In genomic region chr7:37277513-37277912, GRCh38 we compare ENCODE assay signal across 15 cellular contexts.
DNase-seq lines count a peak whose midpoint lies in the region; ATAC-seq and TF ChIP-seq lines count a peak whose summit lies in the region.
"Had no signal": no experiment of that assay in that cellular context is flagged by ENCODE, and none has a peak within 500 bp of the region (broad histone marks: within the 10 kb centered on the region; RNA-seq: fewer than 3 reads in every experiment).

No MANE protein-coding gene starts in this region.

- intact Hi-C loops in dorsolateral prefrontal cortex (cut with DNase I), result loop anchor here in 1 of 2 donors (5.0 kb wide), 1 partner anchor 45 kb away; no protein-coding TSS in a partner anchor

- no peak for TF ChIP-seq CTCF in dorsolateral prefrontal cortex (IDR thresholded peaks at IDR 0.05 in 54 of 56, conservative IDR thresholded peaks at IDR 0.05 in 2 of 56; ENCODE audit: low read depth in 1 of 56, partially characterized antibody in 56 of 56)

- peaks cover 37% of the 10 kb centered on the region for H3K4me1 Mint-ChIP-seq in stimulated activated effector memory CD8-positive, alpha-beta T cell treated with anti-CD3 and anti-CD28 coated beads, Interleukin-12 subunit alpha, Interleukin-12 subunit beta, amount 100 ng/mL, for 72 hours
- H3K4me1 Mint-ChIP-seq: CD14-positive monocyte had no signal

- H3K36me3 Mint-ChIP-seq in stimulated activated effector memory CD8-positive, alpha-beta T cell treated with anti-CD3 and anti-CD28 coated beads, Interleukin-12 subunit alpha, Interleukin-12 subunit beta, amount 100 ng/mL, for 72 hours, result no peaks in the 10 kb centered on the region

- ATAC-seq in stimulated activated effector memory CD8-positive, alpha-beta T cell treated with anti-CD3 and anti-CD28 coated beads, Interleukin-12 subunit alpha, Interleukin-12 subunit beta, amount 100 ng/mL, for 72 hours, result no peak
- ATAC-seq: GM12878, GM23338 had no signal

- DNase-seq in CD1c-positive myeloid dendritic cell (ENCODE audit: extremely low spot score), result peak; percentile 12
- DNase-seq in M059J (ENCODE audit: low read depth), result peak; percentile 4
- no peak for DNase-seq in dorsolateral prefrontal cortex
- no peak for DNase-seq in stimulated activated effector memory CD8-positive, alpha-beta T cell treated with anti-CD3 and anti-CD28 coated beads, Interleukin-12 subunit alpha, Interleukin-12 subunit beta, amount 100 ng/mL, for 72 hours (ENCODE audit: low spot score in 2 of 2)
- DNase-seq in medulla oblongata (ENCODE audit: extremely low spot score), result no peak
- DNase-seq in NCI-H1436 treated with DMSO at 0.1 percent for 48 hours (lab: John Stamatoyannopoulos, UW), result no peak
- no peak for DNase-seq in OCI-M2 (lab: John Stamatoyannopoulos, UW; ENCODE audit: unreplicated experiment)
- DNase-seq: Calu3, DMS 273 treated with DMSO at 0.1 percent for 48 hours, DMS79, H7, IMR-90 had no signal

- peak overlapping the region; percentile 48 for H3K27ac Mint-ChIP-seq in stimulated activated effector memory CD8-positive, alpha-beta T cell treated with anti-CD3 and anti-CD28 coated beads, Interleukin-12 subunit alpha, Interleukin-12 subunit beta, amount 100 ng/mL, for 72 hours
- H3K27ac Mint-ChIP-seq: GM23338 had no signal

- H3K27me3 ChIP-seq in dorsolateral prefrontal cortex, result no peaks in the 10 kb centered on the region

- H3K4me3 ChIP-seq in dorsolateral prefrontal cortex, result no peak overlapping the region
- H3K4me3 ChIP-seq: GM12878, GM23338 had no signal

- no peaks in the 10 kb centered on the region for H3K9me3 Mint-ChIP-seq in stimulated activated effector memory CD8-positive, alpha-beta T cell treated with anti-CD3 and anti-CD28 coated beads, Interleukin-12 subunit alpha, Interleukin-12 subunit beta, amount 100 ng/mL, for 72 hours
- H3K9me3 Mint-ChIP-seq: CD14-positive monocyte had no signal

- no peak overlapping the region for H3K4me3 Mint-ChIP-seq in stimulated activated effector memory CD8-positive, alpha-beta T cell treated with anti-CD3 and anti-CD28 coated beads, Interleukin-12 subunit alpha, Interleukin-12 subunit beta, amount 100 ng/mL, for 72 hours
- H3K4me3 Mint-ChIP-seq: CD14-positive monocyte, GM23338 had no signal

- H3K27ac ChIP-seq in dorsolateral prefrontal cortex, result peak overlapping the region; percentile 53 to 100 (median 98)

Comparison
In these comparisons a context has a peak if more than half of its experiments do, and no peak if none do; other contexts are left out.
1. DNase-seq: peak in CD1c-positive myeloid dendritic cell (single experiment) and M059J (single experiment); none in dorsolateral prefrontal cortex (0 of 10), stimulated activated effector memory CD8-positive, alpha-beta T cell treated with anti-CD3 and anti-CD28 coated beads, Interleukin-12 subunit alpha, Interleukin-12 subunit beta, amount 100 ng/mL, for 72 hours (0 of 2), medulla oblongata (single experiment), NCI-H1436 treated with DMSO at 0.1 percent for 48 hours (single experiment) and OCI-M2 (single experiment).